ENCODE assay signal across 8 cellular contexts in genomic region chr20:57388953-57389694, GRCh38. TPM values are rescaled to one million over a fixed set of nuclear protein-coding genes. Genes with fewer than 3 reads are reported as not detected.
DNase-seq lines count a peak whose midpoint lies in the region; ATAC-seq and TF ChIP-seq lines count a peak whose summit lies in the region.

No MANE protein-coding gene starts in this region.

- no peaks in the 10 kb centered on the region for H3K9me2 ChIP-seq in PC-9 (ENCODE audit: insufficient read depth)

- H3K9me3 Mint-ChIP-seq in activated naive CD8-positive, alpha-beta T cell treated with anti-CD3 and anti-CD28 coated beads, Interleukin-2, amount 10 ng/mL, durations not matched to agents 7 days and 5 days: no peaks in the 10 kb centered on the region
- no peaks in the 10 kb centered on the region for H3K9me3 Mint-ChIP-seq in progenitor cell of endocrine pancreas (ENCODE audit: low read depth)

- no peaks in the 10 kb centered on the region for H3K36me3 ChIP-seq in PC-9 (ENCODE audit: low read depth)

- H3K4me1 ChIP-seq in PC-9 (replicated peaks; ENCODE audit: insufficient read depth): peaks cover 12% of the 10 kb centered on the region

- peaks cover 11% of the 10 kb centered on the region for H3K36me3 Mint-ChIP-seq in activated naive CD8-positive, alpha-beta T cell treated with anti-CD3 and anti-CD28 coated beads, Interleukin-2, amount 10 ng/mL, durations not matched to agents 7 days and 5 days
- peaks cover 6% of the 10 kb centered on the region for H3K36me3 Mint-ChIP-seq in progenitor cell of endocrine pancreas (ENCODE audit: insufficient read depth)

- peak overlapping the region; percentile 86 for H3K4me2 ChIP-seq in PC-9

- peaks cover 22% of the 10 kb centered on the region for H3K4me1 Mint-ChIP-seq in activated naive CD8-positive, alpha-beta T cell treated with anti-CD3 and anti-CD28 coated beads, Interleukin-2, amount 10 ng/mL, durations not matched to agents 7 days and 5 days
- H3K4me1 Mint-ChIP-seq in progenitor cell of endocrine pancreas (ENCODE audit: low read depth): peaks cover 19% of the 10 kb centered on the region

- POLR2A ChIA-PET in PC-9 (lab: Charles Lee; ENCODE audit: unreplicated experiment): interaction anchor here (0.6 to 0.7 kb wide), 3 partner anchors 47 to 247 kb away, joined by 8 to 43 read pairs (median 15); no protein-coding TSS in a partner anchor
- POLR2A ChIA-PET in activated naive CD8-positive, alpha-beta T cell treated with anti-CD3 and anti-CD28 coated beads, Interleukin-2, amount 10 ng/mL, durations not matched to agents 7 days and 5 days (lab: Charles Lee): interaction anchor here (0.6 to 2.5 kb wide), 6 partner anchors 9 to 230 kb away, joined by 3 to 17 read pairs (median 8); partner anchors contain the start of gene ZBP1

- DNase-seq in DMS53 treated with DMSO at 0.1 percent for 48 hours (lab: John Stamatoyannopoulos, UW; ENCODE audit: unreplicated experiment) (peak; percentile 64), PC-9 (peak; percentile 68 to 90), left cardiac atrium (peak; percentile 87), progenitor cell of endocrine pancreas (ENCODE audit: low spot score, unreplicated experiment) (peak; percentile 54), DMS79 (lab: John Stamatoyannopoulos, UW) (no peak), KG1 (lab: John Stamatoyannopoulos, UW) (no peak)
- peak; percentile 75 for DNase-seq in activated naive CD8-positive, alpha-beta T cell treated with anti-CD3 and anti-CD28 coated beads, Interleukin-2, amount 10 ng/mL, durations not matched to agents 7 days and 5 days

- H2AFZ ChIP-seq in PC-9: peak overlapping the region; percentile 75

- H3K27me3 Mint-ChIP-seq in activated naive CD8-positive, alpha-beta T cell treated with anti-CD3 and anti-CD28 coated beads, Interleukin-2, amount 10 ng/mL, durations not matched to agents 7 days and 5 days: no peaks in the 10 kb centered on the region
- peaks cover 7% of the 10 kb centered on the region for H3K27me3 Mint-ChIP-seq in progenitor cell of endocrine pancreas

- TF ChIP-seq CTCF in PC-9 (conservative IDR thresholded peaks at IDR 0.05) (no peak), progenitor cell of endocrine pancreas (IDR thresholded peaks at IDR 0.05; ENCODE audit: unreplicated experiment) (peak; percentile 50)

- no peaks in the 10 kb centered on the region for H3K9me3 ChIP-seq in PC-9 (ENCODE audit: insufficient read depth, low read depth)

- peak overlapping the region; percentile 85 for H3K4me3 Mint-ChIP-seq in activated naive CD8-positive, alpha-beta T cell treated with anti-CD3 and anti-CD28 coated beads, Interleukin-2, amount 10 ng/mL, durations not matched to agents 7 days and 5 days
- H3K4me3 Mint-ChIP-seq in progenitor cell of endocrine pancreas (ENCODE audit: low read depth): peak overlapping the region; percentile 69

- no TSS peak for BruUV-seq in PC-9 (replicated peaks; lab: Mats Ljungman, UMichigan)

- peaks cover 13% of the 10 kb centered on the region; the same call in 1 of the 2 replicates for H3F3A ChIP-seq in PC-9 (ENCODE audit: insufficient read depth, low read depth)

- ATAC-seq in HG02642 (IDR thresholded peaks at IDR 0.05; ENCODE audit: poor library complexity, unreplicated experiment) (peak; percentile 20), left cardiac atrium (peak; percentile 75 to 84)
- ATAC-seq in activated naive CD8-positive, alpha-beta T cell treated with anti-CD3 and anti-CD28 coated beads, Interleukin-2, amount 10 ng/mL, durations not matched to agents 7 days and 5 days (ENCODE audit: low read depth): peak; percentile 17

- H3K27ac Mint-ChIP-seq in activated naive CD8-positive, alpha-beta T cell treated with anti-CD3 and anti-CD28 coated beads, Interleukin-2, amount 10 ng/mL, durations not matched to agents 7 days and 5 days: peak overlapping the region; percentile 90
- no peak overlapping the region for H3K27ac Mint-ChIP-seq in progenitor cell of endocrine pancreas

- no peaks in the 10 kb centered on the region for H3K27me3 ChIP-seq in PC-9 (ENCODE audit: insufficient read depth, low read depth)

- intact Hi-C loops in PC-9 (cut with micrococcal nuclease; ENCODE audit: unreplicated experiment): no loop called here
- intact Hi-C loops in left cardiac atrium (cut with DNase I): loop anchor here in 1 of 2 donors (10.0 kb wide), 1 partner anchor 206 kb away; no protein-coding TSS in a partner anchor

- H3K79me2 ChIP-seq in PC-9 (ENCODE audit: low read depth): no peaks in the 10 kb centered on the region

- H3K4me3 ChIP-seq in PC-9: peak overlapping the region; percentile 58

- 0 out of 2 replicates have a peak, but pooled peaks cover 7% of the 10 kb centered on the region for H4K20me1 ChIP-seq in PC-9 (ENCODE audit: insufficient read depth)

- CTCF ChIA-PET in PC-9 (lab: Charles Lee): interaction anchor here (0.5 to 1.1 kb wide), 5 partner anchors 13 to 1255 kb away, joined by 5 to 7 read pairs (median 6); no protein-coding TSS in a partner anchor

- H3K27ac ChIP-seq in PC-9: no peak overlapping the region

RNA-seq across cellular contexts. Expression of gene RBM38, which starts 2.1 kb away (rescaled TPM):
- 19.3 and 25.6 TPM in 2 replicates for total RNA-seq in PC-9 (2021)
- 10 to 100 TPM; 60.9 to 62.8 TPM for total RNA-seq in activated naive CD8-positive, alpha-beta T cell treated with anti-CD3 and anti-CD28 coated beads, Interleukin-2, amount 10 ng/mL, durations not matched to agents 7 days and 5 days
- 100 to 1,000 TPM in 1 of 2 donors, 10 to 100 TPM in 1; 78.6 to 101 TPM for total RNA-seq in left cardiac atrium
- total RNA-seq in progenitor cell of endocrine pancreas: 21.0 and 24.1 TPM in 2 replicates

RNA-seq across cellular contexts. Expression of gene RAE1, which starts 38.1 kb away (rescaled TPM):
- total RNA-seq in PC-9 (2021) (26.1 and 38.4 TPM in 2 replicates), left cardiac atrium (10 to 100 TPM; 14.3 to 14.5 TPM), progenitor cell of endocrine pancreas (44.6 and 47.3 TPM in 2 replicates)
- 10 to 100 TPM; 31.8 to 34.4 TPM for total RNA-seq in activated naive CD8-positive, alpha-beta T cell treated with anti-CD3 and anti-CD28 coated beads, Interleukin-2, amount 10 ng/mL, durations not matched to agents 7 days and 5 days

RNA-seq across cellular contexts. Expression of gene SPO11, which starts 59.5 kb away (rescaled TPM):
- total RNA-seq in PC-9 (2021) (not detected in 2 replicates), left cardiac atrium (not detected), progenitor cell of endocrine pancreas (not detected in 2 replicates)
- not detected for total RNA-seq in activated naive CD8-positive, alpha-beta T cell treated with anti-CD3 and anti-CD28 coated beads, Interleukin-2, amount 10 ng/mL, durations not matched to agents 7 days and 5 days

Comparison
In these comparisons a context has a peak if more than half of its experiments do, and no peak if none do; other contexts are left out.
1. DNase-seq: peak in DMS53 treated with DMSO at 0.1 percent for 48 hours (single experiment), PC-9 (2 of 2), activated naive CD8-positive, alpha-beta T cell treated with anti-CD3 and anti-CD28 coated beads, Interleukin-2, amount 10 ng/mL, durations not matched to agents 7 days and 5 days (single experiment), left cardiac atrium (single experiment) and progenitor cell of endocrine pancreas (single experiment); none in DMS79 (single experiment) and KG1 (single experiment).
2. ATAC-seq: peak in every context shown above with its lines; median percentile 80 in left cardiac atrium; 20 in HG02642; 17 in activated naive CD8-positive, alpha-beta T cell treated with anti-CD3 and anti-CD28 coated beads, Interleukin-2, amount 10 ng/mL, durations not matched to agents 7 days and 5 days.